ENCODE assay signal across 16 cellular contexts in the genomic region with DNA sequence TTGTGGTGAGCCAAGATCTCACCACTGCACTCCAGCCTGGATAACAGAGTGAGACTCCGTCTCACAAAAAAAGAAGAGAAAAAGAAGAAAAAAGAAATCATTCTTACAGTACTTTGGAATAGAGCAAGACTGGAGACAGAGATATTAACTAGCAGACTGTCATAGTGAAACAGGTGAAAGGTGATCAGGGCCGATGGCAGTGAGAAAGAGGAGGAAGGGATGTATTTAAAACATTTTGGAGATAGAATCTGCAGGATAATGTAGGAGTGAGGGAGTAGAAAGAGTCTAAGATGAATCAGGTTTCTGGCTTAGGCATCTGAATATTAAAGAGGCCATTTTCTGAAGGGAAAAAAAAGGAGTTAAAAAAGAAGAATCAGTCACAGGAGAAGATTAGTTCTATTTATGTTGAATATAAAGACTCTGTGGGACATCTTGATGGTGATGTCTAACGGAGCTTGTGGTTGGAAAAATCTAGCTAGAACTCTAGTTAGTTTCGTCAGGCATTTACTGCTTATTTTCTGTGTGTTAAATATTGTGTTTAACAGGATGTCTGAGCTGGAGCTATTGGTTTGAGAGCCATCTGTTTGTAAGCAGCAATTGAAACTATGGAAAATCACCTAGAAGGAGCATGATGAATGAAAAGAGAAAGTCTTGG.
"Had no signal": no experiment of that assay in that cellular context is flagged by ENCODE, and none has a peak within 500 bp of the region (broad histone marks: within the 10 kb centered on the region; RNA-seq: fewer than 3 reads in every experiment).

No MANE protein-coding gene starts in this region.

- H3K9me3 ChIP-seq: lower lobe of right lung, ovary, sigmoid colon, SK-N-SH, spleen, thyroid gland, uterus had no signal

- H3K27me3 ChIP-seq: dorsolateral prefrontal cortex, ovary, sigmoid colon, thyroid gland, uterus had no signal

- H3K4me2 ChIP-seq: SK-N-SH had no signal

- H3K4me3 Mint-ChIP-seq: endodermal cell, mesothelial cell of epicardium, T-cell had no signal

- DNase-seq: dorsolateral prefrontal cortex; endodermal cell; head of caudate nucleus; left cardiac atrium; lower lobe of right lung; ovary; sigmoid colon; SK-N-SH; spleen; stimulated activated CD4-positive, alpha-beta T cell treated with anti-CD3 and anti-CD28 coated beads, Interleukin-1b, Interleukin-23, amount 100 ng/mL, for 48 hours; T-cell; T1000; thyroid gland; uterus had no signal

- H3K4me1 ChIP-seq: lower lobe of right lung, sigmoid colon, spleen had no signal

- H3K9me3 Mint-ChIP-seq: endodermal cell, mesothelial cell of epicardium, T-cell had no signal

- H3K9ac ChIP-seq: SK-N-SH had no signal

- H3K4me3 ChIP-seq: dorsolateral prefrontal cortex, lower lobe of right lung, ovary, sigmoid colon, spleen, thyroid gland, uterus had no signal

- H3K36me3 ChIP-seq: lower lobe of right lung, ovary, sigmoid colon, spleen, thyroid gland, uterus had no signal

- FAIRE-seq: frontal cortex had no signal

- ATAC-seq: left cardiac atrium, lower lobe of right lung, T-cell had no signal

- H3K27ac Mint-ChIP-seq: endodermal cell, mesothelial cell of epicardium, T-cell had no signal

- H3K27ac ChIP-seq: dorsolateral prefrontal cortex, lower lobe of right lung, ovary, sigmoid colon, spleen, thyroid gland, uterus had no signal
